ENCODE assay signal across 16 cellular contexts in the genomic region with DNA sequence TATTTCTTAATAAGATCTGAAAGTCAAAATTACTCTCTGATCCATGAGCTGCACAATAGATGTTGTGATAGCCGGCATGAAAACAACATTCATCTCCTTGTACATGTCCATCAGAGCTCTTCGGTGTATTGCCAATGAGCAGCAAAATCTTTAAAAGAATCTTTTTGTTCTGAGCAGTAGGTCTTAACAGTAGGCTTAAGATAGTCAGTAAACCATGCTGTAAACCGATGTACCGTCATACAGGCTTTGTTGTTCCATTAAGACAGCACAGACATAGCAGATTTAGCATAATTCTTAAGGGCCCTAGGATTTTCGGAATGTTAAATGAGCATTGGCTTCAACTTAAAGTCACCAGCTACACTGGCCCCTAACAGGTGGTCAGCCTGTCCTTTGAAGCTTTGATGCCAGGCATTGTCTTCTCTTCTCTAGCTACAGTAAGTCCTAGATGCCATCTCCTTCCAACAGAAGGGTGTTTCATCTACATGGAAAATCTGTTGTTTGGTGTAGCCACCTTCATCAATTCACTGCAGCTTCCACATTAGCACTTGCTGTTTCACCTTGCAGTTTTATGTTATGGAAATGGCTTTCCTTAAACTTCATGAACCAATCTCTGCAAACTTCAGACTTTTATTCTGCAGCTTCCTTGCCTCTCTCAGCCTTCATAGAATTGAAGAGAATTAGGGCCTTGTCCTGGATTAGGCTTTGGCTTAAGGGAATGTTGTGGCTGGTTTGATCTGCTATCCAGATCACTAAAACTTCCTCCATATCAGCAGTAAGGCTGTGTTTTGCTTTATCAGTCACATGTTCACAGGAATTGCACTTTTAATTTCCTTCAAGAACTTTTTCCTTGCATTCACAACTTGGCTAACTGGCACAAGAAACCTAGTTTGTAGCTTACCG.
"Had no signal": no experiment of that assay in that cellular context is flagged by ENCODE, and none has a peak within 500 bp of the region (broad histone marks: within the 10 kb centered on the region; RNA-seq: fewer than 3 reads in every experiment).

No MANE protein-coding gene starts in this region.

- H3K27me3 ChIP-seq: body of pancreas, foreskin keratinocyte, ovary, SJCRH30 had no signal

- ATAC-seq: activated T-cell treated with anti-CD3 and anti-CD28 coated beads, Interleukin-2, amount 50 U/mL, for 4 hours; body of pancreas; foreskin keratinocyte; lower lobe of right lung; stimulated activated memory B cell treated with anti-CD40 and anti-IgM and Interleukin-4, amounts not matched to agents 10 μg/mL and 1 μg/mL and 100 μg/mL, for 72 hours; T-cell had no signal

- H3K9me3 ChIP-seq: body of pancreas, lower lobe of right lung, ovary, SJCRH30 had no signal

- H3K36me3 ChIP-seq: ovary, SJCRH30 had no signal

- H3K4me1 ChIP-seq: body of pancreas, foreskin keratinocyte, lower lobe of right lung had no signal

- DNase-seq: activated CD4-positive, alpha-beta memory T cell treated with anti-CD3 and anti-CD28 coated beads for 36 hours; activated CD4-positive, alpha-beta T cell treated with anti-CD3 and anti-CD28 coated beads for 1 hour; activated effector memory CD4-positive, alpha-beta T cell treated with anti-CD3 and anti-CD28 coated beads, Interleukin-2, amount 50 U/mL, for 16 hours; activated T-cell treated with anti-CD3 and anti-CD28 coated beads, Interleukin-2, amount 50 U/mL, for 4 hours; amniotic stem cell; body of pancreas; cortex of kidney; effector CD8-positive, alpha-beta T cell; foreskin keratinocyte; immature natural killer cell; lower lobe of right lung; ovary; SJCRH30; T-cell; trophoblast cell had no signal

- H3K27ac ChIP-seq: body of pancreas, foreskin keratinocyte, lower lobe of right lung, ovary, SJCRH30 had no signal

- H3K4me3 ChIP-seq: body of pancreas, lower lobe of right lung, ovary, SJCRH30 had no signal
